In genomic region chr16:80518436-80518835, GRCh38 we compare ENCODE assay signal across 14 cellular contexts. TPM values are rescaled to one million over a fixed set of nuclear protein-coding genes. Genes with fewer than 3 reads are reported as not detected.
DNase-seq lines count a peak whose midpoint lies in the region; ATAC-seq, FAIRE-seq and TF ChIP-seq lines count a peak whose summit lies in the region.
"Had no signal": no experiment of that assay in that cellular context is flagged by ENCODE, and none has a peak within 500 bp of the region (broad histone marks: within the 10 kb centered on the region; RNA-seq: fewer than 3 reads in every experiment).

No MANE protein-coding gene starts in this region.

- ATAC-seq in GM19324 (IDR thresholded peaks at IDR 0.05; ENCODE audit: low FRiP score, unreplicated experiment), result peak; percentile 84

- peaks cover 22% of the 10 kb centered on the region for H3K4me1 ChIP-seq in CD4-positive, alpha-beta memory T cell (ENCODE audit: insufficient read depth, low read length)
- H3K4me1 ChIP-seq: esophagus muscularis mucosa had no signal

- H3K9me3 ChIP-seq in CD4-positive, alpha-beta memory T cell (ENCODE audit: control insufficient read depth in 1 of 2, low read length in 2 of 2), result no peaks in the 10 kb centered on the region
- H3K9me3 ChIP-seq: esophagus muscularis mucosa had no signal

- no peak overlapping the region for H3K4me3 ChIP-seq in CD4-positive, alpha-beta memory T cell (ENCODE audit: low read length in 2 of 2)
- no peak overlapping the region for H3K4me3 ChIP-seq in fibroblast of mammary gland (ENCODE audit: control insufficient read depth, low read depth, low read length)
- H3K4me3 ChIP-seq: esophagus muscularis mucosa had no signal

- POLR2A ChIA-PET in CD4-positive, alpha-beta memory T cell (lab: Charles Lee; ENCODE audit: partially characterized antibody), result interaction anchor here (1.5 kb wide), 1 partner anchor 289 kb away, joined by 3 read pairs; no protein-coding TSS in a partner anchor
- POLR2A ChIA-PET in activated CD4-positive, alpha-beta T cell treated with anti-CD3 and anti-CD28 coated beads, Interleukin-2, amount 10 ng/mL, durations not matched to agents 7 days and 5 days (lab: Charles Lee), result no interaction called here

- peak overlapping the region in 4 of 7 donors; percentile 15 to 30 (median 24) for H3K27ac Mint-ChIP-seq in CD4-positive, alpha-beta memory T cell
- peak overlapping the region; percentile 71 for H3K27ac Mint-ChIP-seq in activated CD4-positive, alpha-beta T cell treated with anti-CD3 and anti-CD28 coated beads, Interleukin-2, amount 10 ng/mL, durations not matched to agents 7 days and 5 days

- H3K4me3 Mint-ChIP-seq in CD4-positive, alpha-beta memory T cell, result peak overlapping the region in 7 of 8 donors; percentile 42 to 81 (median 77)
- H3K4me3 Mint-ChIP-seq in activated CD4-positive, alpha-beta T cell treated with anti-CD3 and anti-CD28 coated beads, Interleukin-2, amount 10 ng/mL, durations not matched to agents 7 days and 5 days, result no peak overlapping the region

- no peaks in the 10 kb centered on the region for H3K27me3 ChIP-seq in CD4-positive, alpha-beta memory T cell (ENCODE audit: insufficient read depth, low read length)
- H3K27me3 ChIP-seq: brain microvascular endothelial cell had no signal

- no peak overlapping the region for H3K27ac ChIP-seq in CD4-positive, alpha-beta memory T cell (ENCODE audit: low read depth, low read length)
- H3K27ac ChIP-seq: brain microvascular endothelial cell, esophagus muscularis mucosa had no signal

- no peaks in the 10 kb centered on the region for H3K36me3 ChIP-seq in CD4-positive, alpha-beta memory T cell (ENCODE audit: insufficient read depth, low read length)
- H3K36me3 ChIP-seq: brain microvascular endothelial cell, esophagus muscularis mucosa had no signal

- no peak for TF ChIP-seq CTCF in fibroblast of mammary gland (conservative IDR thresholded peaks at IDR 0.05; ENCODE audit: control insufficient read depth, insufficient read depth, low read depth, low read length)

- peaks cover 0 to 4% of the 10 kb centered on the region in 2 donors for H3K27me3 Mint-ChIP-seq in CD4-positive, alpha-beta memory T cell
- peaks cover 22% of the 10 kb centered on the region for H3K27me3 Mint-ChIP-seq in activated CD4-positive, alpha-beta T cell treated with anti-CD3 and anti-CD28 coated beads, Interleukin-2, amount 10 ng/mL, durations not matched to agents 7 days and 5 days

- peaks cover 16 to 21% (median 18%) of the 10 kb centered on the region in 4 donors for H3K4me1 Mint-ChIP-seq in CD4-positive, alpha-beta memory T cell
- peaks cover 17% of the 10 kb centered on the region for H3K4me1 Mint-ChIP-seq in activated CD4-positive, alpha-beta T cell treated with anti-CD3 and anti-CD28 coated beads, Interleukin-2, amount 10 ng/mL, durations not matched to agents 7 days and 5 days

- peak; percentile 28 to 53 (median 40) for DNase-seq in CD4-positive, alpha-beta memory T cell
- peak; percentile 59 for DNase-seq in activated CD4-positive, alpha-beta T cell treated with anti-CD3 and anti-CD28 coated beads, Interleukin-2, amount 10 ng/mL, durations not matched to agents 7 days and 5 days
- DNase-seq in fibroblast of mammary gland (ENCODE audit: low read depth), result peak; percentile 31
- no peak for DNase-seq in NCI-H524 treated with DMSO at 0.1 percent for 48 hours (lab: John Stamatoyannopoulos, UW)
- no peak for DNase-seq in AG08396 (ENCODE audit: low spot score)
- no peak for DNase-seq in HTR-8/SVneo (ENCODE audit: insufficient read length, low spot score)
- no peak for DNase-seq in DMS153 (lab: John Stamatoyannopoulos, UW)
- DNase-seq: activated CD4-positive, CD25-positive, alpha-beta regulatory T cell; brain microvascular endothelial cell; COR-L47; NCI-H2171 treated with DMSO at 0.1 percent for 48 hours had no signal

- CTCF ChIA-PET in CD4-positive, alpha-beta memory T cell (lab: Charles Lee; ENCODE audit: partially characterized antibody), result interaction anchor here (2.0 kb wide), 1 partner anchor 9 kb away, joined by 13 read pairs; no protein-coding TSS in a partner anchor
- CTCF ChIA-PET in activated CD4-positive, alpha-beta T cell treated with anti-CD3 and anti-CD28 coated beads, Interleukin-2, amount 10 ng/mL, durations not matched to agents 7 days and 5 days (lab: Charles Lee), result interaction anchor here (0.7 to 1.6 kb wide), 3 partner anchors 8 to 18 kb away, joined by 3 read pairs; no protein-coding TSS in a partner anchor

- no peaks in the 10 kb centered on the region for H3K36me3 Mint-ChIP-seq in CD4-positive, alpha-beta memory T cell
- H3K36me3 Mint-ChIP-seq in activated CD4-positive, alpha-beta T cell treated with anti-CD3 and anti-CD28 coated beads, Interleukin-2, amount 10 ng/mL, durations not matched to agents 7 days and 5 days (ENCODE audit: low read depth), result no peaks in the 10 kb centered on the region

- no peak for FAIRE-seq in HTR-8/SVneo (lab: Jason Lieb, UNC)

- intact Hi-C loops in CD4-positive, alpha-beta memory T cell (cut with micrococcal nuclease), result no loop called here

- H3K9me3 Mint-ChIP-seq in CD4-positive, alpha-beta memory T cell, result no peaks in the 10 kb centered on the region
- H3K9me3 Mint-ChIP-seq in activated CD4-positive, alpha-beta T cell treated with anti-CD3 and anti-CD28 coated beads, Interleukin-2, amount 10 ng/mL, durations not matched to agents 7 days and 5 days, result no peaks in the 10 kb centered on the region

RNA-seq across cellular contexts. Expression of gene DYNLRB2, which starts 22.4 kb away (rescaled TPM):
- total RNA-seq in CD4-positive, alpha-beta memory T cell, result under 1 TPM in 1 of 2 experiments, not detected in 1; 0.78 TPM
- not detected for polyA plus RNA-seq in CD4-positive, alpha-beta memory T cell
- under 1 TPM in 1 of 2 experiments, not detected in 1; 0.62 TPM for total RNA-seq in activated CD4-positive, alpha-beta T cell treated with anti-CD3 and anti-CD28 coated beads, Interleukin-2, amount 10 ng/mL, durations not matched to agents 7 days and 5 days
- total RNA-seq: esophagus muscularis mucosa, RPMI7951 had no signal

Comparison
In these comparisons a context has a peak if more than half of its experiments do, and no peak if none do; other contexts are left out.
1. DNase-seq: peak in CD4-positive, alpha-beta memory T cell (5 of 5), activated CD4-positive, alpha-beta T cell treated with anti-CD3 and anti-CD28 coated beads, Interleukin-2, amount 10 ng/mL, durations not matched to agents 7 days and 5 days (single experiment) and fibroblast of mammary gland (single experiment); none in NCI-H524 treated with DMSO at 0.1 percent for 48 hours (single experiment), AG08396 (single experiment), HTR-8/SVneo (single experiment) and DMS153 (single experiment).